ENCODE assay signal across 24 cellular contexts in the genomic region with DNA sequence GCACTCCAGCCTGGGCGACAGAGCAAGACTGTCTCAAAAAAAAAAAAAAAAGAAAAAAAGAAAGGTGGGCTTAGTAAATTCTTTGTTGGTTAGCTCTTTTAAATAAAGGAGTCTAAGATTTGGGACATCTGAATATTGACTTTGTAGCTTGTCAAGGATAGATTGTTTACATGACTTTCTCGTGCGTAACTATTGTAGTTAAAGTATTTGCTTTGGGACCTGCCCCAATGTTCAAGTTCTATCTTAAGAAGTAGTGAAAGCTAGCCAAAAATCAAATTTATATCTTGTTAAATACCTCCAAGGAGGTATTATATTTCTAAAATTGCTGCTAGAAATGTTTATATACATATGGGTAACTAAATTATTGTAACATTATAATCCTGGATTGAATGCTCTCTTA. TPM values are rescaled to one million over a fixed set of nuclear protein-coding genes. Genes with fewer than 3 reads are reported as not detected.
A peak's percentile ranks its signal among the peaks of the same experiment; 100 is the strongest.
DNase-seq lines count a peak whose midpoint lies in the region; ATAC-seq and TF ChIP-seq lines count a peak whose summit lies in the region.
"Had no signal": no experiment of that assay in that cellular context is flagged by ENCODE, and none has a peak within 500 bp of the region (broad histone marks: within the 10 kb centered on the region; RNA-seq: fewer than 3 reads in every experiment).

No MANE protein-coding gene starts in this region.

- H3K27me3 ChIP-seq in PC-3 (ENCODE audit: low read length) (no peaks in the 10 kb centered on the region), upper lobe of right lung (no peaks in the 10 kb centered on the region)
- H3K27me3 ChIP-seq: BLaER1, Peyer's patch, SJCRH30 had no signal

- H3K9me2 ChIP-seq in PC-3 (replicated peaks; ENCODE audit: low read length): no peaks in the 10 kb centered on the region

- DNase-seq in PC-3 (peak; percentile 69), epithelial cell of prostate (ENCODE audit: low read depth, low spot score) (no peak), mucosa of descending colon (no peak), upper lobe of right lung (no peak), hepatic stellate cell (ENCODE audit: low spot score) (no peak), HCEC 1CT (no peak), left lobe of liver (ENCODE audit: low spot score) (no peak)
- DNase-seq: ACHN; Caco-2; CD4-positive, alpha-beta memory T cell; DMS153; KBM-7; NCI-H1092 treated with DMSO at 0.1 percent for 48 hours; NCI-H146; NCI-H2029 treated with DMSO at 0.1 percent for 48 hours; NCI-H2171; NCI-H345; NCI-H524; NCI-H82; Peyer's patch; SJCRH30 had no signal

- H3K36me3 ChIP-seq in PC-3 (ENCODE audit: low read depth, low read length): peaks cover 2% of the 10 kb centered on the region; the same call in 1 of the 2 replicates
- no peaks in the 10 kb centered on the region for H3K36me3 ChIP-seq in mucosa of descending colon (ENCODE audit: low read depth)
- no peaks in the 10 kb centered on the region for H3K36me3 ChIP-seq in upper lobe of right lung
- H3K36me3 ChIP-seq: BLaER1, Peyer's patch had no signal

- BruUV-seq in PC-3 (replicated peaks; lab: Mats Ljungman, UMichigan): TSS peak; percentile 83

- H3K4me3 ChIP-seq in PC-3 (ENCODE audit: low read length) (peak overlapping the region; percentile 10; the same call in 1 of the 2 replicates), mucosa of descending colon (no peak overlapping the region), upper lobe of right lung (no peak overlapping the region)
- H3K4me3 ChIP-seq: BLaER1, Peyer's patch, SJCRH30 had no signal

- H3K27ac ChIP-seq in PC-3 (ENCODE audit: low read length): peak overlapping the region; percentile 88
- peak overlapping the region; percentile 31 for H3K27ac ChIP-seq in epithelial cell of prostate
- H3K27ac ChIP-seq in upper lobe of right lung: no peak overlapping the region
- H3K27ac ChIP-seq: BLaER1, HL-60, Peyer's patch, SJCRH30 had no signal

- TF ChIP-seq CTCF in PC-3 (conservative IDR thresholded peaks at IDR 0.05; ENCODE audit: low read depth, low read length) (no peak), mucosa of descending colon (IDR thresholded peaks at IDR 0.05) (no peak), upper lobe of right lung (IDR thresholded peaks at IDR 0.05) (no peak)

- peaks cover 5% of the 10 kb centered on the region for H3F3A ChIP-seq in PC-3 (ENCODE audit: low read length, unreplicated experiment)

- peak; percentile 60 for ATAC-seq in PC-3
- ATAC-seq in mucosa of descending colon: peak; percentile 44
- peak; percentile 66 for ATAC-seq in upper lobe of right lung
- ATAC-seq in GM18870 (IDR thresholded peaks at IDR 0.05; ENCODE audit: unreplicated experiment): no peak
- ATAC-seq in left lobe of liver: no peak

- no peak overlapping the region for H2AFZ ChIP-seq in PC-3 (ENCODE audit: low read length)

- POLR2A ChIA-PET in PC-3 (lab: Charles Lee; ENCODE audit: unreplicated experiment): interaction anchor here (1.6 kb wide), 1 partner anchor 29 kb away, joined by 4 read pairs; no protein-coding TSS in a partner anchor

- H3K79me2 ChIP-seq in PC-3 (ENCODE audit: low read length): no peaks in the 10 kb centered on the region

- H4K20me1 ChIP-seq in PC-3 (ENCODE audit: low read length): no peaks in the 10 kb centered on the region
- H4K20me1 ChIP-seq: BLaER1 had no signal

- peak overlapping the region; percentile 50 for H3K9ac ChIP-seq in PC-3 (ENCODE audit: low read length)
- H3K9ac ChIP-seq: BLaER1 had no signal

- H3K4me1 ChIP-seq in PC-3 (ENCODE audit: insufficient read depth, low read length) (peaks cover 44% of the 10 kb centered on the region), mucosa of descending colon (ENCODE audit: low read depth) (peaks cover 21% of the 10 kb centered on the region), upper lobe of right lung (no peaks in the 10 kb centered on the region)
- H3K4me1 ChIP-seq: BLaER1, SJCRH30 had no signal

- H3K9me3 ChIP-seq in PC-3 (ENCODE audit: low read length): no peaks in the 10 kb centered on the region
- H3K9me3 ChIP-seq in mucosa of descending colon: no peaks in the 10 kb centered on the region
- H3K9me3 ChIP-seq in upper lobe of right lung: no peaks in the 10 kb centered on the region
- H3K9me3 ChIP-seq: BLaER1, Caco-2, Peyer's patch, SJCRH30 had no signal

- H3K4me2 ChIP-seq in PC-3 (ENCODE audit: low read length): peak overlapping the region; percentile 45
- H3K4me2 ChIP-seq: BLaER1 had no signal

- intact Hi-C loops in PC-3 (cut with micrococcal nuclease) (loop anchor here (1.0 kb wide), 3 partner anchors 26 to 33 kb away; a partner anchor contains a TSS), mucosa of descending colon (cut with DNase I, micrococcal nuclease) (no loop called here), upper lobe of right lung (cut with DNase I) (no loop called here)

- CTCF ChIA-PET in PC-3 (lab: Charles Lee): interaction anchor here (0.6 to 0.9 kb wide), 2 partner anchors 29 to 38 kb away, joined by 3 to 4 read pairs; no protein-coding TSS in a partner anchor

RNA-seq across cellular contexts. Expression of a gene that starts 32.4 kb away (rescaled TPM):
- total RNA-seq in PC-3 (2014; rRNA removed): 6.3 TPM in 2 replicates
- total RNA-seq in mucosa of descending colon: 10 to 100 TPM; 37.0 to 51.8 (median 44.7) TPM
- 70.6 TPM for total RNA-seq in upper lobe of right lung
- 12.6 TPM for total RNA-seq in left lobe of liver
- total RNA-seq: CD4-positive, alpha-beta memory T cell had no signal

RNA-seq across cellular contexts. Expression of a gene that starts 40.4 kb away (rescaled TPM):
- total RNA-seq in PC-3 (2014; rRNA removed) (51.5 and 58.2 TPM in 2 replicates), mucosa of descending colon (10 to 100 TPM; 55.9 to 72.9 (median 70.7) TPM), upper lobe of right lung (63.4 TPM), left lobe of liver (39.1 TPM)

Comparison
In these comparisons a context has a peak if more than half of its experiments do, and no peak if none do; other contexts are left out.
1. ATAC-seq: peak in PC-3 (single experiment), mucosa of descending colon (single experiment) and upper lobe of right lung (single experiment); none in GM18870 (single experiment) and left lobe of liver (single experiment).